ENCODE assay signal across 23 cellular contexts in genomic region chr9:83012160-83012559, GRCh38. TPM values are rescaled to one million over a fixed set of nuclear protein-coding genes. Genes with fewer than 3 reads are reported as not detected.
"Had no signal": no experiment of that assay in that cellular context is flagged by ENCODE, and none has a peak within 500 bp of the region (broad histone marks: within the 10 kb centered on the region; RNA-seq: fewer than 3 reads in every experiment).

No MANE protein-coding gene starts in this region.

- H3K4me1 Mint-ChIP-seq: central memory CD8-positive, alpha-beta T cell had no signal

- H3K27ac ChIP-seq: brain microvascular endothelial cell, esophagus squamous epithelium, lower lobe of right lung, prostate gland, right lobe of liver, suprapubic skin, upper lobe of left lung had no signal

- H3K36me3 Mint-ChIP-seq: activated naive CD4-positive, alpha-beta T cell treated with anti-CD3 and anti-CD28 coated beads, Interleukin-2, amount 50 U/mL, for 72 hours; WTC11 had no signal

- H3K27me3 ChIP-seq: brain microvascular endothelial cell, esophagus squamous epithelium, right lobe of liver, suprapubic skin, upper lobe of left lung had no signal

- H3K4me3 ChIP-seq: esophagus squamous epithelium, lower lobe of right lung, prostate gland, right lobe of liver, suprapubic skin, upper lobe of left lung had no signal

- H3K27me3 Mint-ChIP-seq: activated CD4-positive, alpha-beta memory T cell treated with anti-CD3 and anti-CD28 coated beads, Interleukin-2, amount 10 ng/mL, durations not matched to agents 7 days and 5 days; central memory CD8-positive, alpha-beta T cell; stimulated activated naive CD8-positive, alpha-beta T cell treated with anti-CD3 and anti-CD28 coated beads, Interleukin-15, Interleukin-2, amounts not matched to agents 100 ng/mL and 50 ng/mL, for 24 hours had no signal

- DNase-seq: activated CD4-positive, alpha-beta memory T cell treated with anti-CD3 and anti-CD28 coated beads, Interleukin-2, amount 10 ng/mL, durations not matched to agents 7 days and 5 days; activated CD4-positive, alpha-beta T cell treated with anti-CD3 and anti-CD28 coated beads for 4 hours; activated CD8-positive, alpha-beta memory T cell treated with anti-CD3 and anti-CD28 coated beads, Interleukin-2, amount 50 U/mL, for 4 hours; activated gamma-delta T cell; activated T-cell treated with anti-CD3 and anti-CD28 coated beads, Interleukin-2, amount 50 U/mL, for 72 hours; amygdala; brain microvascular endothelial cell; effector CD8-positive, alpha-beta T cell; esophagus squamous epithelium; hippocampal formation; lower lobe of right lung; midbrain; right lobe of liver; T-helper 9 cell; upper lobe of left lung had no signal

- H3K4me1 ChIP-seq: lower lobe of right lung, prostate gland had no signal

- H3K9me3 ChIP-seq: esophagus squamous epithelium, lower lobe of right lung, prostate gland, right lobe of liver, suprapubic skin, upper lobe of left lung had no signal

- FAIRE-seq: endothelial cell of umbilical vein had no signal

- H3K4me3 Mint-ChIP-seq: activated CD4-positive, alpha-beta memory T cell treated with anti-CD3 and anti-CD28 coated beads, Interleukin-2, amount 10 ng/mL, durations not matched to agents 7 days and 5 days; activated T-cell treated with anti-CD3 and anti-CD28 coated beads, Interleukin-2, amount 50 U/mL, for 72 hours; central memory CD8-positive, alpha-beta T cell; stimulated activated naive CD8-positive, alpha-beta T cell treated with anti-CD3 and anti-CD28 coated beads, Interleukin-15, Interleukin-2, amounts not matched to agents 100 ng/mL and 50 ng/mL, for 24 hours; WTC11 had no signal

- H3K27ac Mint-ChIP-seq: activated CD4-positive, alpha-beta memory T cell treated with anti-CD3 and anti-CD28 coated beads, Interleukin-2, amount 10 ng/mL, durations not matched to agents 7 days and 5 days; activated naive CD4-positive, alpha-beta T cell treated with anti-CD3 and anti-CD28 coated beads, Interleukin-2, amount 50 U/mL, for 72 hours; stimulated activated naive CD8-positive, alpha-beta T cell treated with anti-CD3 and anti-CD28 coated beads, Interleukin-15, Interleukin-2, amounts not matched to agents 100 ng/mL and 50 ng/mL, for 24 hours had no signal

- H3K9me3 Mint-ChIP-seq: activated naive CD4-positive, alpha-beta T cell treated with anti-CD3 and anti-CD28 coated beads, Interleukin-2, amount 50 U/mL, for 72 hours; activated T-cell treated with anti-CD3 and anti-CD28 coated beads, Interleukin-2, amount 50 U/mL, for 72 hours; stimulated activated naive CD8-positive, alpha-beta T cell treated with anti-CD3 and anti-CD28 coated beads, Interleukin-15, Interleukin-2, amounts not matched to agents 100 ng/mL and 50 ng/mL, for 24 hours; WTC11 had no signal

- ATAC-seq: activated naive CD4-positive, alpha-beta T cell treated with anti-CD3 and anti-CD28 coated beads, Interleukin-2, amount 50 U/mL, for 72 hours; activated T-cell treated with anti-CD3 and anti-CD28 coated beads, Interleukin-2, amount 50 U/mL, for 72 hours; lower lobe of right lung; right lobe of liver; WTC11 had no signal

- H3K36me3 ChIP-seq: brain microvascular endothelial cell, esophagus squamous epithelium, lower lobe of right lung, right lobe of liver, suprapubic skin, upper lobe of left lung had no signal

RNA-seq across cellular contexts. Expression of gene RASEF, which starts 50.8 kb away (rescaled TPM):
- total RNA-seq: activated CD4-positive, alpha-beta memory T cell treated with anti-CD3 and anti-CD28 coated beads, Interleukin-2, amount 10 ng/mL, durations not matched to agents 7 days and 5 days; activated naive CD4-positive, alpha-beta T cell treated with anti-CD3 and anti-CD28 coated beads, Interleukin-2, amount 50 U/mL, for 72 hours; activated T-cell treated with anti-CD3 and anti-CD28 coated beads, Interleukin-2, amount 50 U/mL, for 72 hours; myocyte had no signal
- polyA plus RNA-seq: endothelial cell of umbilical vein had no signal
